Comparison of ENCODE assay signal across 13 cellular contexts in the genomic region with DNA sequence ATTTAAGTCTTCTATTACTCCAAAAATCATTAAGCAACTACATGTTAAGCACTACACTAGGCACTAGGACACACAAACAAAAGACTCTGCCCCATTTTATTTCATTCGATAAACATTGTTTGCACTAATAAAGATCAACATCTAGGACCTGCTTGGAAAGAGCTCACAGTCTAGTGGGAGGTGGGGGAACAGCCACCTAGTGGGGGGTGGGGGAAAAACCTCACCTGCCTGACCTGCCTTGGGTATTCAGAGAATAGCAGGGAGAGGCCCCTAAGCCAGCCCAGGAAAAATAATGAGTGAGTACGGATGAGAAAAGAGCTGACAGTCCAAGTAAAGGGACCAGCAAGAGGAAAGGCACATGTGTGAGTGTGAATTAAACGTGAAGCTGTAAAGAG. TPM values are rescaled to one million over a fixed set of nuclear protein-coding genes. Genes with fewer than 3 reads are reported as not detected.
DNase-seq lines count a peak whose midpoint lies in the region; TF ChIP-seq lines count a peak whose summit lies in the region.
"Had no signal": no experiment of that assay in that cellular context is flagged by ENCODE, and none has a peak within 500 bp of the region (broad histone marks: within the 10 kb centered on the region; RNA-seq: fewer than 3 reads in every experiment).

No MANE protein-coding gene starts in this region.

- H3F3A ChIP-seq in OCI-LY1 (ENCODE audit: insufficient read depth, low read length): no peaks in the 10 kb centered on the region

- 86 to 95% (median 91%) methylated on average over 3 of the region's 3 CpGs for WGBS in ovary, 3 donors

- H3K27me3 ChIP-seq in OCI-LY1 (ENCODE audit: insufficient read depth, low read length) (no peaks in the 10 kb centered on the region), ovary (no peaks in the 10 kb centered on the region)
- H3K27me3 ChIP-seq: ascending aorta, spleen had no signal

- intact Hi-C loops in Calu3 (cut with micrococcal nuclease; ENCODE audit: unreplicated experiment): no loop called here
- intact Hi-C loops in ovary (cut with DNase I): no loop called here

- no peak overlapping the region for H3K4me2 ChIP-seq in OCI-LY1 (ENCODE audit: low read length)

- H3K27me3 Mint-ChIP-seq in Calu3 (ENCODE audit: unreplicated experiment): no peaks in the 10 kb centered on the region

- CTCF ChIA-PET in Calu3 (lab: Charles Lee): no interaction called here

- no peaks in the 10 kb centered on the region for H3K79me2 ChIP-seq in OCI-LY1 (ENCODE audit: insufficient read depth, low read length)

- no peak overlapping the region for H3K9ac ChIP-seq in OCI-LY1 (ENCODE audit: low read length)

- H3K27ac ChIP-seq in OCI-LY1 (ENCODE audit: low read depth, low read length, poor library complexity, severe bottlenecking) (no peak overlapping the region), ovary (no peak overlapping the region)
- H3K27ac ChIP-seq: ascending aorta, spleen had no signal

- no peak overlapping the region for H3K4me3 ChIP-seq in GM12875 (ENCODE audit: low read depth, low read length)
- H3K4me3 ChIP-seq in OCI-LY1 (ENCODE audit: low read depth, low read length, poor library complexity, severe bottlenecking): no peak overlapping the region
- no peak overlapping the region for H3K4me3 ChIP-seq in ovary
- H3K4me3 ChIP-seq: ascending aorta, spleen had no signal

- TF ChIP-seq POLR2A in ovary (IDR thresholded peaks at IDR 0.05): no peak

- peak; percentile 6 for DNase-seq in Calu3
- DNase-seq in iPS DF 4.7 (ENCODE audit: extremely low read depth, low spot score): peak; percentile 28
- no peak for DNase-seq in activated naive CD4-positive, alpha-beta T cell (lab: John Stamatoyannopoulos, UW)
- no peak for DNase-seq in HCEC 1CT
- DNase-seq in putamen (ENCODE audit: low spot score): no peak
- no peak for DNase-seq in ovary
- DNase-seq: activated CD8-positive, alpha-beta memory T cell treated with anti-CD3 and anti-CD28 coated beads, Interleukin-2, amount 50 U/mL, for 48 hours; NK-92 treated with Interleukin-12 subunit alpha and Interleukin-12 subunit beta, amount 100 ng/mL, for 24 hours; spleen; T-helper 9 cell had no signal

- H3K4me1 Mint-ChIP-seq in Calu3 (ENCODE audit: low read depth, unreplicated experiment): peaks cover 10% of the 10 kb centered on the region

- H3K36me3 ChIP-seq in OCI-LY1 (ENCODE audit: insufficient read depth, low read length): no peaks in the 10 kb centered on the region
- no peaks in the 10 kb centered on the region for H3K36me3 ChIP-seq in ovary
- H3K36me3 ChIP-seq: ascending aorta, spleen had no signal

- H3K9me3 ChIP-seq in OCI-LY1 (ENCODE audit: low read length) (no peaks in the 10 kb centered on the region), ovary (no peaks in the 10 kb centered on the region)
- H3K9me3 ChIP-seq: ascending aorta, spleen had no signal

- H3K36me3 Mint-ChIP-seq in Calu3 (ENCODE audit: insufficient read depth, unreplicated experiment): no peaks in the 10 kb centered on the region

- no peak overlapping the region for H2AFZ ChIP-seq in OCI-LY1 (ENCODE audit: low read length)

- TF ChIP-seq CTCF in Calu3 (IDR thresholded peaks at IDR 0.05; ENCODE audit: unreplicated experiment): no peak
- TF ChIP-seq CTCF in GM12875 (IDR thresholded peaks at IDR 0.05; ENCODE audit: borderline replicate concordance, insufficient read depth, low read depth, low read length): peak; percentile 38; the same call in 1 of the 2 replicates
- TF ChIP-seq CTCF in OCI-LY1 (IDR thresholded peaks at IDR 0.05; ENCODE audit: low read length): peak; percentile 68
- TF ChIP-seq CTCF in ovary (IDR thresholded peaks at IDR 0.05): no peak

- no peak overlapping the region for H3K27ac Mint-ChIP-seq in Calu3 (ENCODE audit: unreplicated experiment)

- H3K9me3 Mint-ChIP-seq in Calu3 (ENCODE audit: low read depth, unreplicated experiment): no peaks in the 10 kb centered on the region

- H3K4me1 ChIP-seq in OCI-LY1 (ENCODE audit: insufficient read depth, low read length, severe bottlenecking): peaks cover 15% of the 10 kb centered on the region
- H3K4me1 ChIP-seq in ovary (ENCODE audit: insufficient read depth): peaks cover 10% of the 10 kb centered on the region
- H3K4me1 ChIP-seq: ascending aorta, spleen had no signal

- no peaks in the 10 kb centered on the region for H3K9me2 ChIP-seq in OCI-LY1 (ENCODE audit: low read depth, low read length)

- BruUV-seq in Calu3 (replicated peaks; lab: Mats Ljungman, UMichigan): no TSS peak

- H4K20me1 ChIP-seq in OCI-LY1 (ENCODE audit: insufficient read depth, low read length): no peaks in the 10 kb centered on the region

- H3K4me3 Mint-ChIP-seq in Calu3 (ENCODE audit: low read depth, unreplicated experiment): no peak overlapping the region

- TF ChIP-seq EP300 in ovary (IDR thresholded peaks at IDR 0.05): no peak

RNA-seq across cellular contexts. Expression of a gene that starts 52.2 kb away (rescaled TPM):
- total RNA-seq in Calu3 (2022) (8.3 and 8.7 TPM in 2 replicates), ovary (10 to 100 TPM; 33.4 to 53.8 (median 45.3) TPM)
- 1 to 10 TPM; 8.1 to 9.0 TPM for polyA plus RNA-seq in ovary

Comparison
In these comparisons a context has a peak if more than half of its experiments do, and no peak if none do; other contexts are left out.
1. DNase-seq: peak in Calu3 (single experiment) and iPS DF 4.7 (single experiment); none in activated naive CD4-positive, alpha-beta T cell (0 of 4), HCEC 1CT (single experiment), putamen (single experiment) and ovary (0 of 5).
2. CTCF ChIP-seq: peak in GM12875 (single experiment) and OCI-LY1 (single experiment); none in Calu3 (single experiment) and ovary (0 of 3).